Comparison of ENCODE assay signal across 8 cellular contexts in genomic region chr15:50765202-50765967, GRCh38. TPM values are rescaled to one million over a fixed set of nuclear protein-coding genes. Genes with fewer than 3 reads are reported as not detected.
A peak's percentile ranks its signal among the peaks of the same experiment; 100 is the strongest.
DNase-seq lines count a peak whose midpoint lies in the region; ATAC-seq and TF ChIP-seq lines count a peak whose summit lies in the region.

Gene SPPL2A (minus strand): TSS chr15:50765706. CDS start chr15:50765533, 173 bp downstream.

- H3K9me3 ChIP-seq in liver (ENCODE audit: control insufficient read depth in 4 of 4, low read length in 3 of 4): no peaks in the 10 kb centered on the region

- WGBS in liver: under 1% methylated on average over 77 of the region's 77 CpGs

- peak in 1 of 2 donors; percentile 16 for TF ChIP-seq RAD21 in liver (IDR thresholded peaks at IDR 0.05)

- H3K27me3 ChIP-seq in liver (ENCODE audit: control insufficient read depth in 4 of 4, insufficient read depth in 4 of 4, low read length in 3 of 4): no peaks in the 10 kb centered on the region

- H3K4me1 ChIP-seq in liver (ENCODE audit: control insufficient read depth in 4 of 4, insufficient read depth in 4 of 4, low read length in 3 of 4): peaks cover 3 to 25% (median 8%) of the 10 kb centered on the region in 4 donors

- H3K9ac ChIP-seq in liver (ENCODE audit: low read depth in 1 of 2, low read length in 2 of 2): peak within 1 kb of the TSS; percentile 81 to 94

- H3K27ac ChIP-seq in C4-2B: peak within 1 kb of the TSS; percentile 87
- H3K27ac ChIP-seq in liver (ENCODE audit: low read depth in 1 of 2, low read length in 2 of 2): peak within 1 kb of the TSS; percentile 97 to 98

- peak within 1 kb of the TSS; percentile 62 to 97 (median 81) for H3K4me3 ChIP-seq in liver (ENCODE audit: low read depth in 1 of 3, low read length in 3 of 3)

- TF ChIP-seq CTCF in C4-2B (conservative IDR thresholded peaks at IDR 0.05) (no peak), liver (IDR thresholded peaks at IDR 0.05; ENCODE audit: low read depth, low read length, missing input control) (no peak)

- H3K36me3 ChIP-seq in liver (ENCODE audit: control insufficient read depth in 4 of 4, insufficient read depth in 3 of 4, low read depth in 1 of 4, low read length in 3 of 4): no peaks in the 10 kb centered on the region

- DNase-seq in NCI-H774 (lab: John Stamatoyannopoulos, UW) (peak; percentile 70), dermis microvascular lymphatic vessel endothelial cell (ENCODE audit: low read depth in 2 of 2) (peak; percentile 69 to 85)
- DNase-seq in activated CD4-positive, alpha-beta T cell treated with anti-CD3 and anti-CD28 coated beads, Interleukin-2, amount 50 U/mL, for 4 hours: peak; percentile 79 to 84
- peak; percentile 87 for DNase-seq in stimulated activated CD4-positive, alpha-beta T cell treated with anti-CD3 and anti-CD28 coated beads, Interleukin-4, amount 100 ng/mL, for 24 hours

- ATAC-seq in GM19351 (IDR thresholded peaks at IDR 0.05; ENCODE audit: unreplicated experiment): peak; percentile 87
- peak; percentile 83 for ATAC-seq in HG03520 (IDR thresholded peaks at IDR 0.05; ENCODE audit: unreplicated experiment)

TF ChIP-seq in liver, 16 proteins besides CTCF, POLR2A, EP300 and RAD21:
- TF ChIP-seq YY1 (IDR thresholded peaks at IDR 0.05): peak; percentile 17
- TF ChIP-seq REST (IDR thresholded peaks at IDR 0.05): no peak
- TF ChIP-seq RXRA (IDR thresholded peaks at IDR 0.05): peak in 1 of 2 donors; percentile 54
- no peak for TF ChIP-seq FOXA1 (IDR thresholded peaks at IDR 0.05)
- no peak for TF ChIP-seq TAF1 (conservative IDR thresholded peaks at IDR 0.05)
- TF ChIP-seq NR2F2 (IDR thresholded peaks at IDR 0.05): no peak
- peak; percentile 13 to 57 for TF ChIP-seq JUND (IDR thresholded peaks at IDR 0.05)
- no peak for TF ChIP-seq FOXA2 (IDR thresholded peaks at IDR 0.05)
- peak; percentile 54 to 85 for TF ChIP-seq GABPA (IDR thresholded peaks at IDR 0.05 in 1 of 2, conservative IDR thresholded peaks at IDR 0.05 in 1 of 2)
- TF ChIP-seq EGR1 (IDR thresholded peaks at IDR 0.05; ENCODE audit: low read depth in 2 of 2): peak; percentile 48 to 56
- TF ChIP-seq HNF4G (IDR thresholded peaks at IDR 0.05): no peak
- peak; percentile 25 for TF ChIP-seq SP1 (IDR thresholded peaks at IDR 0.05)
- TF ChIP-seq ATF3 (IDR thresholded peaks at IDR 0.05): no peak
- TF ChIP-seq ZBTB33 (IDR thresholded peaks at IDR 0.05): no peak
- TF ChIP-seq MAX (IDR thresholded peaks at IDR 0.05): no peak
- peak; percentile 11 to 29 for TF ChIP-seq HNF4A (conservative IDR thresholded peaks at IDR 0.05)

RNA-seq across cellular contexts. Expression of gene SPPL2A, which starts in this region (rescaled TPM):
- total RNA-seq in dermis microvascular lymphatic vessel endothelial cell (56.9 and 88.5 TPM in 2 replicates), liver (100 to 1,000 TPM in 1 of 2 donors, 10 to 100 TPM in 1; 67.5 to 135 TPM)
- polyA plus RNA-seq in liver: 100 to 1,000 TPM in 1 of 2 donors, 10 to 100 TPM in 1; 85.1 to 101 TPM

Comparison
In these comparisons a context has a peak if more than half of its experiments do, and no peak if none do; other contexts are left out.
1. Peak in every context shown above with its lines: DNase-seq, ATAC-seq, H3K4me3 ChIP-seq and H3K27ac ChIP-seq.